8 cellular contexts compared by ENCODE assay signal in genomic region chr17:42680331-42680808, GRCh38. TPM values are rescaled to one million over a fixed set of nuclear protein-coding genes. Genes with fewer than 3 reads are reported as not detected.
DNase-seq lines count a peak whose midpoint lies in the region; ATAC-seq, FAIRE-seq and TF ChIP-seq lines count a peak whose summit lies in the region.

No MANE protein-coding gene starts in this region.

- intact Hi-C loops in GM12878 (cut with micrococcal nuclease; ENCODE audit: unreplicated experiment) = loop anchor here (5.0 kb wide), 1 partner anchor 82 kb away; the partner anchor contains the start of gene RAMP2

- DNase-seq in AG04449 (ENCODE audit: low read depth, low spot score) (no peak), H7 (peak; percentile 53), GM12878 (ENCODE audit: low read depth, low spot score) (no peak), mesenchymal stem cell (no peak)
- no peak for DNase-seq in activated effector memory CD4-positive, alpha-beta T cell treated with Interleukin-2 at 50 U/mL for 16 hours
- no peak for DNase-seq in stimulated activated CD4-positive, alpha-beta T cell treated with anti-CD3 and anti-CD28 coated beads, Interleukin-4, amount 100 ng/mL, for 24 hours

- SMC1A ChIA-PET in GM12878 (lab: Charles Lee; ENCODE audit: uncharacterized antibody, unreplicated experiment) = interaction anchor here (0.7 to 8.3 kb wide), 14 partner anchors 11 to 339 kb away, joined by 3 to 124 read pairs (median 4); partner anchors contain the start of genes PSMC3IP, RETREG3 and TUBG1

- CTCF ChIA-PET in AG04449 (lab: Yijun Ruan, JAX) (interaction anchor here (0.7 to 6.4 kb wide), 28 partner anchors 9 to 248 kb away, joined by 3 to 120 read pairs (median 4); partner anchors contain the start of genes PSMC3IP, RAMP2 and TUBG2), GM12878 (lab: Yijun Ruan, JAX) (interaction anchor here (0.6 to 10.1 kb wide), 27 partner anchors 9 to 144 kb away, joined by 3 to 239 read pairs (median 5); partner anchors contain the start of genes MLX, NAGLU, PSMC3IP and RETREG3)

- H4K91ac ChIP-seq in mesenchymal stem cell (ENCODE audit: low read length) = peak overlapping the region; percentile 97

- WGBS in GM12878 (ENCODE audit: insufficient coverage, insufficient replicate concordance, low lambda C conversion rate, missing lambda C conversion rate) = 86% methylated on average over 20 of the region's 20 CpGs
- WGBS in mesenchymal stem cell = 72% methylated on average over 20 of the region's 20 CpGs

- ATAC-seq in GM12878 = no peak
- no peak for ATAC-seq in GM21786 (IDR thresholded peaks at IDR 0.05; ENCODE audit: unreplicated experiment)
- no peak for ATAC-seq in GM18517 (IDR thresholded peaks at IDR 0.05; ENCODE audit: unreplicated experiment)

- TF ChIP-seq CTCF in AG04449 (IDR thresholded peaks at IDR 0.05; ENCODE audit: insufficient read depth, low read length, missing control alignments) = no peak
- TF ChIP-seq CTCF in GM12878 (IDR thresholded peaks at IDR 0.05 in 2 of 3, conservative IDR thresholded peaks at IDR 0.05 in 1 of 3; ENCODE audit: control insufficient read depth in 2 of 3, extremely low read depth in 1 of 3, insufficient read depth in 1 of 3, low read depth in 3 of 3, low read length in 3 of 3) = no peak

- peak overlapping the region; percentile 75 for H2AK5ac ChIP-seq in mesenchymal stem cell (ENCODE audit: low read length, severe bottlenecking)

- no peak for TF ChIP-seq POLR2A in GM12878 (IDR thresholded peaks at IDR 0.05; ENCODE audit: low read depth, low read length)

- H3K18ac ChIP-seq in mesenchymal stem cell (ENCODE audit: low read depth in 1 of 2, low read length in 2 of 2) = peak overlapping the region; percentile 91 to 100

- POLR2A ChIA-PET in AG04449 (lab: Yijun Ruan, JAX) (interaction anchor here (1.2 kb wide), 3 partner anchors 21 to 102 kb away, joined by 3 to 5 read pairs (median 4); partner anchors contain the start of genes PSMC3IP and TUBG2), GM12878 (lab: Charles Lee) (interaction anchor here (0.7 to 6.5 kb wide), 9 partner anchors 24 to 102 kb away, joined by 3 to 120 read pairs (median 4); partner anchors contain the start of genes PSMC3IP, RETREG3 and TUBG1)

- in situ Hi-C loops in GM12878 (cut with MboI) = no loop called here

- peaks cover 19% of the 10 kb centered on the region for H3K4me1 ChIP-seq in GM12878 (ENCODE audit: control insufficient read depth, insufficient read depth, low read length)
- peaks cover 39% of the 10 kb centered on the region for H3K4me1 ChIP-seq in mesenchymal stem cell (ENCODE audit: control insufficient read depth, insufficient read depth, low read depth, low read length)

- H3K9me3 ChIP-seq in GM12878 (replicated peaks; ENCODE audit: control insufficient read depth, insufficient read depth, low read length) = no peaks in the 10 kb centered on the region; the same call in 2 of the 3 replicates
- H3K9me3 ChIP-seq in mesenchymal stem cell (ENCODE audit: control insufficient read depth, low read length) = no peaks in the 10 kb centered on the region

- H3K4me3 ChIP-seq in AG04449 (ENCODE audit: low read depth, low read length) (peak overlapping the region; percentile 46), H7 (ENCODE audit: insufficient read depth, low read depth, low read length) (peak overlapping the region; percentile 45), GM12878 (peak overlapping the region; percentile 82), mesenchymal stem cell (ENCODE audit: insufficient read depth in 1 of 2, low read depth in 1 of 2, low read length in 2 of 2) (peak overlapping the region in 1 of 2 experiments; percentile 72)

- RAD21 ChIA-PET in GM12878 (lab: Charles Lee; ENCODE audit: unreplicated experiment) = interaction anchor here (0.6 to 6.5 kb wide), 19 partner anchors 10 to 150 kb away, joined by 3 to 152 read pairs (median 4); partner anchors contain the start of genes PSMC3IP, RETREG3, TUBG1 and VPS25

- H2BK120ac ChIP-seq in mesenchymal stem cell (ENCODE audit: low read depth, low read length) = no peak overlapping the region

- peaks cover 33% of the 10 kb centered on the region for H3K27me3 ChIP-seq in H7 (ENCODE audit: control insufficient read depth, insufficient read depth, low read length)
- no peaks in the 10 kb centered on the region for H3K27me3 ChIP-seq in GM12878 (replicated peaks in 1 of 2; ENCODE audit: control insufficient read depth in 2 of 2, insufficient read depth in 2 of 2, low read length in 1 of 2)
- no peaks in the 10 kb centered on the region for H3K27me3 ChIP-seq in mesenchymal stem cell (ENCODE audit: control insufficient read depth in 1 of 2, insufficient read depth in 1 of 2, low read length in 2 of 2)

- H3K79me1 ChIP-seq in mesenchymal stem cell (replicated peaks; ENCODE audit: low read length, poor library complexity, severe bottlenecking) = peaks cover 14% of the 10 kb centered on the region

- peak overlapping the region; percentile 83 for H2AFZ ChIP-seq in GM12878 (ENCODE audit: control insufficient read depth, low read depth, low read length)
- peak overlapping the region; percentile 74 for H2AFZ ChIP-seq in mesenchymal stem cell (ENCODE audit: low read depth, low read length)

- peak overlapping the region; percentile 99 for H4K8ac ChIP-seq in mesenchymal stem cell (ENCODE audit: low read length)

- H3K23ac ChIP-seq in mesenchymal stem cell (ENCODE audit: low read length in 2 of 2) = peak overlapping the region in 1 of 2 experiments; percentile 3

- H3K9ac ChIP-seq in GM12878 (ENCODE audit: control insufficient read depth, insufficient read depth, low read length) (peak overlapping the region; percentile 51), mesenchymal stem cell (ENCODE audit: low read length) (peak overlapping the region; percentile 80)

- BruUV-seq in GM12878 (replicated peaks; lab: Mats Ljungman, UMichigan) = no TSS peak

- TF ChIP-seq RAD21 in GM12878 (IDR thresholded peaks at IDR 0.05; ENCODE audit: insufficient read depth, low read depth, low read length) = no peak

- H3K14ac ChIP-seq in mesenchymal stem cell (ENCODE audit: low read length in 2 of 2) = peak overlapping the region in 1 of 2 experiments; percentile 78

- H3K79me2 ChIP-seq in GM12878 (ENCODE audit: control insufficient read depth, insufficient read depth, low read length) = peaks cover 69% of the 10 kb centered on the region

- H2BK15ac ChIP-seq in mesenchymal stem cell (ENCODE audit: low read depth, poor library complexity, severe bottlenecking) = no peak overlapping the region

- TF ChIP-seq EP300 in GM12878 (IDR thresholded peaks at IDR 0.05; ENCODE audit: borderline replicate concordance in 1 of 2, control insufficient read depth in 1 of 2, low read depth in 2 of 2, low read length in 2 of 2) = no peak

- H3K27ac ChIP-seq in GM12878 (ENCODE audit: control insufficient read depth, insufficient read depth) (peak overlapping the region; percentile 93), mesenchymal stem cell (ENCODE audit: low read length, poor library complexity, severe bottlenecking) (no peak overlapping the region)

- H3K36me3 ChIP-seq in H7 (replicated peaks; ENCODE audit: control insufficient read depth, insufficient read depth, low read length) = no peaks in the 10 kb centered on the region
- peaks cover 0 to 1% of the 10 kb centered on the region in 2 experiments; a peak in 2 of 4 replicates for H3K36me3 ChIP-seq in GM12878 (ENCODE audit: control insufficient read depth in 2 of 2, insufficient read depth in 2 of 2, low read length in 1 of 2)
- peaks cover 6 to 14% of the 10 kb centered on the region in 2 experiments for H3K36me3 ChIP-seq in mesenchymal stem cell (ENCODE audit: control insufficient read depth in 1 of 2, insufficient read depth in 2 of 2, low read depth in 1 of 2, low read length in 2 of 2)

- no peak overlapping the region for H2BK5ac ChIP-seq in mesenchymal stem cell (ENCODE audit: low read depth, low read length, poor library complexity, severe bottlenecking)

- peak overlapping the region; percentile 64 to 86 for H3K4ac ChIP-seq in mesenchymal stem cell (ENCODE audit: low read depth in 1 of 2, low read length in 2 of 2)

- no peaks in the 10 kb centered on the region for H4K20me1 ChIP-seq in GM12878 (ENCODE audit: control insufficient read depth, insufficient read depth)

- peak overlapping the region; percentile 60 to 84 for H2BK12ac ChIP-seq in mesenchymal stem cell (ENCODE audit: low read length in 2 of 2)

- peak overlapping the region; percentile 100 for H3K4me2 ChIP-seq in GM12878 (ENCODE audit: control insufficient read depth, insufficient read depth)
- no peak overlapping the region for H3K4me2 ChIP-seq in mesenchymal stem cell (ENCODE audit: low read length, poor library complexity, severe bottlenecking)

- no peak for FAIRE-seq in GM12878 (lab: Jason Lieb, UNC)

RNA-seq across cellular contexts. Expression of gene CCR10, which starts 1.3 kb away (rescaled TPM):
- 4.8 and 6.2 TPM in 2 replicates for total RNA-seq in H7 (2014; rRNA removed; shearing (Covaris generic))
- total RNA-seq in GM12878 (2013; cell fraction: nucleolus; rRNA removed) = 7.4 TPM in 2 replicates
- total RNA-seq in GM12878 (2014; rRNA removed) (25.2 and 34.2 TPM in 2 replicates), GM12878 (2014; rRNA removed; fragmentation: Illumina TruSeq; extraction: Trizol) (1.7 and 2.3 TPM in 2 replicates), GM12878 (2021) (54.0 and 61.3 TPM in 2 replicates)
- 6.0 TPM for polyA plus RNA-seq in GM12878 (2011; ENCODE audit: low read depth)
- polyA plus RNA-seq in GM12878 (2011; rRNA removed) (1.7 and 2.6 TPM in 2 replicates), GM12878 (2014; fragmentation: Illumina TruSeq; extraction: Trizol) (0.22 and 0.82 TPM in 2 replicates), GM12878 (2014; fragmentation: Nextera tagmentation; extraction: Ambion mirVana) (under 1 TPM; 0.05 to 0.27 TPM), GM12878 (2014; rRNA removed) (21.0 and 30.9 TPM in 2 replicates), GM12878 (2016; fragmentation: Nextera tagmentation; extraction: Ambion mirVana) (10 to 100 TPM; 60.3 to 63.6 TPM)
- polyA plus RNA-seq in GM12878 (2011; cell fraction: cytosol; rRNA removed) = 7.5 and 12.9 TPM in 2 replicates
- 18.7 and 23.8 TPM in 2 replicates for polyA plus RNA-seq in GM12878 (2011; cell fraction: nucleus; rRNA removed)
- 20.8 and 43.4 TPM in 2 replicates for polyA plus RNA-seq in GM12878 (2012)
- polyA minus RNA-seq in GM12878 (2011; rRNA and poly(A)+ RNA removed) = 2.6 and 3.8 TPM in 2 replicates
- polyA minus RNA-seq in GM12878 (2011; cell fraction: cytosol; rRNA and poly(A)+ RNA removed) = 7.2 and 10.8 TPM in 2 replicates
- polyA minus RNA-seq in GM12878 (2011; cell fraction: nucleus; rRNA and poly(A)+ RNA removed) = 7.9 and 15.9 TPM in 2 replicates
- 0.97 TPM for polyA plus RNA-seq in mesenchymal stem cell (2013, experiment 1 of 2)
- 0.97 TPM for polyA plus RNA-seq in mesenchymal stem cell (2013, experiment 2 of 2)

RNA-seq across cellular contexts. Expression of gene CNTNAP1, which starts 2.0 kb away (rescaled TPM):
- total RNA-seq in H7 (2014; rRNA removed; shearing (Covaris generic)) = 6.1 and 12.0 TPM in 2 replicates
- 57.8 and 68.0 TPM in 2 replicates for total RNA-seq in GM12878 (2013; cell fraction: nucleolus; rRNA removed)
- total RNA-seq in GM12878 (2014; rRNA removed) (11.1 and 12.9 TPM in 2 replicates), GM12878 (2014; rRNA removed; fragmentation: Illumina TruSeq; extraction: Trizol) (7.4 and 8.0 TPM in 2 replicates), GM12878 (2021) (26.0 and 29.9 TPM in 2 replicates)
- 10.6 TPM for polyA plus RNA-seq in GM12878 (2011; ENCODE audit: low read depth)
- polyA plus RNA-seq in GM12878 (2011; rRNA removed) (10.2 and 19.6 TPM in 2 replicates), GM12878 (2014; fragmentation: Illumina TruSeq; extraction: Trizol) (10.6 and 14.1 TPM in 2 replicates), GM12878 (2014; fragmentation: Nextera tagmentation; extraction: Ambion mirVana) (1 to 10 TPM in 1 of 2 experiments, under 1 TPM in 1; 0.95 to 1.9 TPM), GM12878 (2014; rRNA removed) (22.0 and 26.6 TPM in 2 replicates), GM12878 (2016; fragmentation: Nextera tagmentation; extraction: Ambion mirVana) (1 to 10 TPM; 2.5 to 2.7 TPM)
- polyA plus RNA-seq in GM12878 (2011; cell fraction: cytosol; rRNA removed) = 26.2 and 27.3 TPM in 2 replicates
- 194 and 207 TPM in 2 replicates for polyA plus RNA-seq in GM12878 (2011; cell fraction: nucleus; rRNA removed)
- polyA plus RNA-seq in GM12878 (2012) = 22.3 and 24.4 TPM in 2 replicates
- 12.7 and 16.8 TPM in 2 replicates for polyA minus RNA-seq in GM12878 (2011; rRNA and poly(A)+ RNA removed)
- 11.6 and 12.4 TPM in 2 replicates for polyA minus RNA-seq in GM12878 (2011; cell fraction: cytosol; rRNA and poly(A)+ RNA removed)
- 20.2 and 29.2 TPM in 2 replicates for polyA minus RNA-seq in GM12878 (2011; cell fraction: nucleus; rRNA and poly(A)+ RNA removed)
- polyA plus RNA-seq in mesenchymal stem cell (2013, experiment 1 of 2) = 16.0 TPM
- polyA plus RNA-seq in mesenchymal stem cell (2013, experiment 2 of 2) = 14.6 TPM

RNA-seq across cellular contexts. Expression of gene PLEKHH3, which starts 3.6 kb away (rescaled TPM):
- total RNA-seq in H7 (2014; rRNA removed; shearing (Covaris generic)) = 37.2 and 47.2 TPM in 2 replicates
- 39.3 and 53.5 TPM in 2 replicates for total RNA-seq in GM12878 (2013; cell fraction: nucleolus; rRNA removed)
- 15.8 and 22.3 TPM in 2 replicates for total RNA-seq in GM12878 (2014; rRNA removed)
- total RNA-seq in GM12878 (2014; rRNA removed; fragmentation: Illumina TruSeq; extraction: Trizol) = 7.0 and 7.8 TPM in 2 replicates
- 35.5 and 38.0 TPM in 2 replicates for total RNA-seq in GM12878 (2021)
- 6.9 TPM for polyA plus RNA-seq in GM12878 (2011; ENCODE audit: low read depth)
- 4.0 and 14.0 TPM in 2 replicates for polyA plus RNA-seq in GM12878 (2011; rRNA removed)
- polyA plus RNA-seq in GM12878 (2011; cell fraction: cytosol; rRNA removed) = 18.7 and 28.9 TPM in 2 replicates
- 87.8 and 125 TPM in 2 replicates for polyA plus RNA-seq in GM12878 (2011; cell fraction: nucleus; rRNA removed)
- 26.0 and 33.7 TPM in 2 replicates for polyA plus RNA-seq in GM12878 (2012)
- polyA plus RNA-seq in GM12878 (2014; fragmentation: Illumina TruSeq; extraction: Trizol) = 1.5 and 3.9 TPM in 2 replicates
- 1 to 10 TPM in 1 of 2 experiments, under 1 TPM in 1; 0.31 to 2.1 TPM for polyA plus RNA-seq in GM12878 (2014; fragmentation: Nextera tagmentation; extraction: Ambion mirVana)
- 29.5 and 31.3 TPM in 2 replicates for polyA plus RNA-seq in GM12878 (2014; rRNA removed)
- 10 to 100 TPM; 10.3 to 11.8 TPM for polyA plus RNA-seq in GM12878 (2016; fragmentation: Nextera tagmentation; extraction: Ambion mirVana)
- 4.8 and 17.2 TPM in 2 replicates for polyA minus RNA-seq in GM12878 (2011; rRNA and poly(A)+ RNA removed)
- 17.5 and 20.7 TPM in 2 replicates for polyA minus RNA-seq in GM12878 (2011; cell fraction: cytosol; rRNA and poly(A)+ RNA removed)
- 15.4 and 25.4 TPM in 2 replicates for polyA minus RNA-seq in GM12878 (2011; cell fraction: nucleus; rRNA and poly(A)+ RNA removed)
- 24.7 TPM for polyA plus RNA-seq in mesenchymal stem cell (2013, experiment 1 of 2)
- 23.8 TPM for polyA plus RNA-seq in mesenchymal stem cell (2013, experiment 2 of 2)

RNA-seq across cellular contexts. Expression of gene TUBG2, which starts 21.3 kb away (rescaled TPM):
- 15.0 and 20.5 TPM in 2 replicates for total RNA-seq in H7 (2014; rRNA removed; shearing (Covaris generic))
- total RNA-seq in GM12878 (2013; cell fraction: nucleolus; rRNA removed) = 44.1 and 46.6 TPM in 2 replicates
- total RNA-seq in GM12878 (2014; rRNA removed) (6.0 and 6.8 TPM in 2 replicates), GM12878 (2014; rRNA removed; fragmentation: Illumina TruSeq; extraction: Trizol) (3.8 and 4.7 TPM in 2 replicates), GM12878 (2021) (7.7 and 9.1 TPM in 2 replicates)
- 8.9 TPM for polyA plus RNA-seq in GM12878 (2011; ENCODE audit: low read depth)
- polyA plus RNA-seq in GM12878 (2011; rRNA removed) (12.4 and 14.4 TPM in 2 replicates), GM12878 (2014; fragmentation: Illumina TruSeq; extraction: Trizol) (5.8 and 8.8 TPM in 2 replicates), GM12878 (2014; fragmentation: Nextera tagmentation; extraction: Ambion mirVana) (1 to 10 TPM; 1.2 to 1.8 TPM), GM12878 (2014; rRNA removed) (11.3 and 12.5 TPM in 2 replicates), GM12878 (2016; fragmentation: Nextera tagmentation; extraction: Ambion mirVana) (10 to 100 TPM; 11.3 to 11.9 TPM)
- 17.1 and 21.5 TPM in 2 replicates for polyA plus RNA-seq in GM12878 (2011; cell fraction: cytosol; rRNA removed)
- 71.5 and 76.2 TPM in 2 replicates for polyA plus RNA-seq in GM12878 (2011; cell fraction: nucleus; rRNA removed)
- 15.4 and 17.1 TPM in 2 replicates for polyA plus RNA-seq in GM12878 (2012)
- 5.3 and 8.6 TPM in 2 replicates for polyA minus RNA-seq in GM12878 (2011; rRNA and poly(A)+ RNA removed)
- polyA minus RNA-seq in GM12878 (2011; cell fraction: cytosol; rRNA and poly(A)+ RNA removed) = 2.8 and 4.8 TPM in 2 replicates
- polyA minus RNA-seq in GM12878 (2011; cell fraction: nucleus; rRNA and poly(A)+ RNA removed) = 14.5 and 16.8 TPM in 2 replicates
- 22.2 TPM for polyA plus RNA-seq in mesenchymal stem cell (2013, experiment 1 of 2)
- 20.6 TPM for polyA plus RNA-seq in mesenchymal stem cell (2013, experiment 2 of 2)
